ENCODE assay signal across 1 cellular context in the genomic region with DNA sequence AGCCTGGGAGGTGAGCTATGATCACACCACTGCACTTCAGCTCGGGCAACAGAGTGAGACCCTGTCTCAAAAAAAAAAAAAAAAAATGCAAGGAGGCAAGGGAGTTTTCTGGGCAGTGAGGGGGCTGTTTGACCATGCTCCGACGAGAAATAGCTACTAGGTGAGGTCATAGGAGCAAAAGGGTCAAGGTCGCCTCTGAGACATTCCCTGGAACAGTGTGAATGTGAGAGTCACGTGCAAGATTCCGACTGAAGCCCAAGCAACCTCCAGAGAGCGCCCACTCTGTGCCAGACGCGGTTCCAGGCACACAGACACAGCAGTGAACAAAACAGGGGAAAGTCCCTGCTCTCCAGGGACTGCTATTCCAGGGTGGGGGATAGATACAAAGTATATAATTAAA.
TF ChIP-seq lines count a peak whose summit lies in the region.

No MANE protein-coding gene starts in this region.

TF ChIP-seq in HepG2, 621 proteins besides CTCF, POLR2A, EP300 and RAD21 (continued from another document):
- TF ChIP-seq ZNF543 (CRISPR knock-in tag; IDR thresholded peaks at IDR 0.05) (no peak), JUND (CRISPR knock-in tag; IDR thresholded peaks at IDR 0.05) (peak; percentile 63; the same call in 1 of the 2 replicates), BORCS8-MEF2B (CRISPR knock-in tag; IDR thresholded peaks at IDR 0.05) (no peak), ZFP41 (CRISPR knock-in tag; IDR thresholded peaks at IDR 0.05; ENCODE audit: borderline replicate concordance) (no peak), KLF11 (CRISPR knock-in tag; IDR thresholded peaks at IDR 0.05) (no peak), MED1 (CRISPR knock-in tag; IDR thresholded peaks at IDR 0.05) (no peak), ZC3H4 (CRISPR knock-in tag; IDR thresholded peaks at IDR 0.05; ENCODE audit: borderline replicate concordance) (no peak), RNF2 (conservative IDR thresholded peaks at IDR 0.05; ENCODE audit: low read depth) (no peak), TBP (CRISPR knock-in tag; IDR thresholded peaks at IDR 0.05) (no peak), ATF7 (IDR thresholded peaks at IDR 0.05) (no peak), ATF7 (CRISPR knock-in tag; IDR thresholded peaks at IDR 0.05) (peak; percentile 69; the same call in 1 of the 2 replicates), TEAD2 (CRISPR knock-in tag; IDR thresholded peaks at IDR 0.05) (no peak), GATAD1 (CRISPR knock-in tag; IDR thresholded peaks at IDR 0.05) (no peak), ZNF30 (CRISPR knock-in tag; IDR thresholded peaks at IDR 0.05) (no peak), BCL6 (CRISPR knock-in tag; IDR thresholded peaks at IDR 0.05) (no peak), JUN (CRISPR knock-in tag; IDR thresholded peaks at IDR 0.05) (0 out of 2 replicates have a peak, but pooled peaks have one; percentile 61), ZNF282 (IDR thresholded peaks at IDR 0.05; ENCODE audit: partially characterized antibody) (no peak), LCORL (IDR thresholded peaks at IDR 0.05) (no peak), LCORL (CRISPR knock-in tag; IDR thresholded peaks at IDR 0.05) (no peak), ZNF567 (CRISPR knock-in tag; IDR thresholded peaks at IDR 0.05; ENCODE audit: borderline replicate concordance) (no peak)
- TF ChIP-seq, protein P1, sequence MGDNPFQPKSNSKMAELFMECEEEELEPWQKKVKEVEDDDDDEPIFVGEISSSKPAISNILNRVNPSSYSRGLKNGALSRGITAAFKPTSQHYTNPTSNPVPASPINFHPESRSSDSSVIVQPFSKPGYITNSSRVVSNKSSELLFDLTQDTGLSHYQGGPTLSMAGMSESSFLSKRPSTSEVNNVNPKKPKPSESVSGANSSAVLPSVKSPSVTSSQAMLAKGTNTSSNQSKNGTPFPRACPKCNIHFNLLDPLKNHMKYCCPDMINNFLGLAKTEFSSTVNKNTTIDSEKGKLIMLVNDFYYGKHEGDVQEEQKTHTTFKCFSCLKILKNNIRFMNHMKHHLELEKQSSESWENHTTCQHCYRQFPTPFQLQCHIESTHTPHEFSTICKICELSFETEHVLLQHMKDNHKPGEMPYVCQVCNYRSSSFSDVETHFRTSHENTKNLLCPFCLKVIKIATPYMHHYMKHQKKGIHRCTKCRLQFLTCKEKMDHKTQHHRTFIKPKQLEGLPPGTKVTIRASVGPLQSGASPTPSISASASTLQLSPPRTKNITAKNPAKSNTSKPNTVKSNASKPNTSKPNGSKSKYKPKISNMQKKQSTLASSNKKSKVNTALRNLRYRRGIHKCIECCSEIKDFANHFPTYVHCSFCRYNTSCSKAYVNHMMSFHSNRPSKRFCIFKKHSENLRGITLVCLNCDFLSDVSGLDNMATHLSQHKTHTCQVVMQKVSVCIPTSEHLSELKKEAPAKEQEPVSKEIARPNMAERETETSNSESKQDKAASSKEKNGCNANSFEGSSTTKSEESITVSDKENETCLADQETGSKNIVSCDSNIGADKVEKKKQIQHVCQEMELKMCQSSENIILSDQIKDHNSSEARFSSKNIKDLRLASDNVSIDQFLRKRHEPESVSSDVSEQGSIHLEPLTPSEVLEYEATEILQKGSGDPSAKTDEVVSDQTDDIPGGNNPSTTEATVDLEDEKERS (CRISPR knock-in tag; IDR thresholded peaks at IDR 0.05) = no peak
